In genomic region chr6:33771342-33772113, GRCh38 we compare ENCODE assay signal across 8 cellular contexts. TPM values are rescaled to one million over a fixed set of nuclear protein-coding genes. Genes with fewer than 3 reads are reported as not detected.
DNase-seq lines count a peak whose midpoint lies in the region; ATAC-seq and TF ChIP-seq lines count a peak whose summit lies in the region.

No MANE protein-coding gene starts in this region.

- H2AFZ ChIP-seq in IMR-90 (replicated peaks; ENCODE audit: low read length, poor library complexity), result peak overlapping the region; percentile 83

- peak overlapping the region; percentile 96 for H2AK9ac ChIP-seq in IMR-90 (replicated peaks; ENCODE audit: low read depth, low read length, poor library complexity)

- peak overlapping the region; percentile 98 for H3K27ac ChIP-seq in IMR-90 (ENCODE audit: insufficient read depth, low read length)
- peak overlapping the region; percentile 18 for H3K27ac ChIP-seq in cardiac muscle cell
- H3K27ac ChIP-seq in tibial nerve, result peak overlapping the region; percentile 32 to 86 (median 72)

- H3K4ac ChIP-seq in IMR-90 (ENCODE audit: low read depth, low read length), result peak overlapping the region; percentile 100

- TF ChIP-seq POLR2A in IMR-90 (IDR thresholded peaks at IDR 0.05; ENCODE audit: low read depth, low read length) (no peak), tibial nerve (IDR thresholded peaks at IDR 0.05) (no peak)

- H3K36me3 ChIP-seq in IMR-90 (ENCODE audit: control insufficient read depth, insufficient read depth, low read length), result peaks cover 36% of the 10 kb centered on the region
- H3K36me3 ChIP-seq in cardiac muscle cell, result peaks cover 28% of the 10 kb centered on the region
- peaks cover 7 to 45% (median 18%) of the 10 kb centered on the region in 3 donors for H3K36me3 ChIP-seq in tibial nerve

- intact Hi-C loops in IMR-90 (cut with micrococcal nuclease), result loop anchor here (1.0 to 2.0 kb wide), 6 partner anchors 17 to 383 kb away; partner anchors contain the start of genes LEMD2 and UQCC2

- H4K20me1 ChIP-seq in IMR-90 (ENCODE audit: insufficient read depth, low read length), result 0 out of 2 replicates have a peak, but pooled peaks cover 4% of the 10 kb centered on the region

- TF ChIP-seq CTCF in IMR-90 (conservative IDR thresholded peaks at IDR 0.05; ENCODE audit: low read depth, low read length), result peak; percentile 98
- TF ChIP-seq CTCF in cardiac muscle cell (IDR thresholded peaks at IDR 0.05; ENCODE audit: low read depth, low read length), result peak; percentile 90
- TF ChIP-seq CTCF in tibial nerve (IDR thresholded peaks at IDR 0.05), result peak; percentile 92 to 99 (median 95)

- H2AK5ac ChIP-seq in IMR-90 (ENCODE audit: low read depth, low read length), result peak overlapping the region; percentile 99

- peak; percentile 90 for TF ChIP-seq RAD21 in IMR-90 (IDR thresholded peaks at IDR 0.05; ENCODE audit: low read length)

- H3K27me3 Mint-ChIP-seq in activated naive CD8-positive, alpha-beta T cell treated with anti-CD3 and anti-CD28 coated beads for 36 hours, result peaks cover 10% of the 10 kb centered on the region

- no TSS peak for BruUV-seq in IMR-90 (replicated peaks; lab: Mats Ljungman, UMichigan)

- H3K4me3 ChIP-seq in IMR-90 (ENCODE audit: insufficient read depth, low read depth, low read length), result no peak overlapping the region
- H3K4me3 ChIP-seq in cardiac muscle cell, result no peak overlapping the region
- H3K4me3 ChIP-seq in tibial nerve, result peak overlapping the region in 1 of 4 donors; percentile 16

- H3K79me1 ChIP-seq in IMR-90 (ENCODE audit: low read depth in 1 of 2, low read length in 2 of 2), result peaks cover 0 to 35% of the 10 kb centered on the region in 2 experiments; a peak in 2 of 4 replicates

- dilution Hi-C loops in IMR-90 (cut with HindIII; ENCODE audit: low sequenced_read_pairs, unreplicated experiment), result no loop called here

- H4K8ac ChIP-seq in IMR-90 (ENCODE audit: low read depth in 2 of 2, low read length in 2 of 2), result peak overlapping the region; percentile 93 to 99

- peak overlapping the region; percentile 94 for H3K56ac ChIP-seq in IMR-90 (ENCODE audit: extremely low read depth, insufficient read depth, low read length)

- H3K9me3 Mint-ChIP-seq in activated naive CD8-positive, alpha-beta T cell treated with anti-CD3 and anti-CD28 coated beads for 36 hours, result no peaks in the 10 kb centered on the region

- H4K5ac ChIP-seq in IMR-90 (ENCODE audit: low read depth, low read length), result peak overlapping the region; percentile 6; the same call in 1 of the 2 replicates

- H2BK15ac ChIP-seq in IMR-90 (ENCODE audit: low read depth, low read length), result peak overlapping the region; percentile 68; the same call in 2 of the 3 replicates

- in situ Hi-C loops in IMR-90 (cut with MboI; ENCODE audit: low sequenced_read_pairs), result loop anchor here (5.0 kb wide), 1 partner anchor 261 kb away; no protein-coding TSS in a partner anchor

- peaks cover 30% of the 10 kb centered on the region for H3K9me1 ChIP-seq in IMR-90 (ENCODE audit: insufficient read depth, low read length)

- peak in 1 of 2 donors; percentile 55 for TF ChIP-seq EP300 in tibial nerve (IDR thresholded peaks at IDR 0.05)

- no peak overlapping the region for H3K27ac Mint-ChIP-seq in activated naive CD8-positive, alpha-beta T cell treated with anti-CD3 and anti-CD28 coated beads for 36 hours

- DNase-seq in DMS79 (lab: John Stamatoyannopoulos, UW), result peak; percentile 78
- DNase-seq in IMR-90, result peak; percentile 96
- peak; percentile 73 for DNase-seq in SK-N-DZ (ENCODE audit: low spot score)
- DNase-seq in activated naive CD8-positive, alpha-beta T cell treated with anti-CD3 and anti-CD28 coated beads for 36 hours, result peak; percentile 73
- peak; percentile 92 to 99 for DNase-seq in cardiac muscle cell (ENCODE audit: low read depth in 1 of 2, low spot score in 1 of 2)
- peak; percentile 48 for DNase-seq in pons (ENCODE audit: low spot score)
- peak; percentile 60 to 61 for DNase-seq in tibial nerve (ENCODE audit: low spot score in 2 of 2)

- H3K23ac ChIP-seq in IMR-90 (ENCODE audit: low read depth, low read length), result peak overlapping the region; percentile 97

- POLR2A ChIA-PET in IMR-90 (lab: Charles Lee; ENCODE audit: unreplicated experiment), result interaction anchor here (0.8 kb wide), 2 partner anchors 16 to 106 kb away, joined by 3 read pairs; no protein-coding TSS in a partner anchor

- CTCF ChIA-PET in IMR-90 (lab: Yijun Ruan, JAX), result interaction anchor here (0.6 to 2.7 kb wide), 19 partner anchors 9 to 440 kb away, joined by 3 to 17 read pairs (median 3); partner anchors contain the start of genes IP6K3 and UQCC2

- H3K9me3 ChIP-seq in IMR-90 (ENCODE audit: control insufficient read depth, insufficient read depth, low read length), result no peaks in the 10 kb centered on the region
- no peaks in the 10 kb centered on the region for H3K9me3 ChIP-seq in cardiac muscle cell (ENCODE audit: low read depth)
- peaks cover 0 to 6% (median 0%) of the 10 kb centered on the region in 4 donors for H3K9me3 ChIP-seq in tibial nerve

- peak overlapping the region; percentile 98 for H4K91ac ChIP-seq in IMR-90 (ENCODE audit: insufficient read depth, low read depth, low read length)

- H2BK20ac ChIP-seq in IMR-90 (ENCODE audit: low read depth, low read length), result peak overlapping the region; percentile 69

- no peaks in the 10 kb centered on the region for H3K27me3 ChIP-seq in IMR-90 (ENCODE audit: control insufficient read depth, insufficient read depth, low read length)
- H3K27me3 ChIP-seq in cardiac muscle cell, result no peaks in the 10 kb centered on the region
- H3K27me3 ChIP-seq in tibial nerve, result no peaks in the 10 kb centered on the region

- ATAC-seq in IMR-90 (ENCODE audit: low read depth), result peak; percentile 81
- no peak for ATAC-seq in GM21515 (IDR thresholded peaks at IDR 0.05; ENCODE audit: unreplicated experiment)

- peak overlapping the region; percentile 37 for H3K4me2 ChIP-seq in IMR-90 (ENCODE audit: low read depth, low read length)

- H2BK120ac ChIP-seq in IMR-90 (ENCODE audit: low read depth, low read length), result peak overlapping the region; percentile 98

- peak overlapping the region; percentile 46 for H3K9ac ChIP-seq in IMR-90 (ENCODE audit: low read depth, low read length)

- H3K4me1 Mint-ChIP-seq in activated naive CD8-positive, alpha-beta T cell treated with anti-CD3 and anti-CD28 coated beads for 36 hours, result peaks cover 6% of the 10 kb centered on the region

- WGBS in IMR-90 (ENCODE audit: extremely low coverage in 2 of 2, insufficient read length in 1 of 2), 2 experiments, result 5% methylated on average over 32 of the region's 43 CpGs; no CpG with 5 or more reads in 1 of the 2 experiments
- WGBS in tibial nerve, 2 donors, result 14 to 21% methylated on average over 21 to 28 of the region's 43 CpGs

- peak overlapping the region; percentile 98 for H2BK5ac ChIP-seq in IMR-90 (ENCODE audit: low read depth, low read length, poor library complexity, severe bottlenecking)

- peaks cover 4% of the 10 kb centered on the region for H3K36me3 Mint-ChIP-seq in activated naive CD8-positive, alpha-beta T cell treated with anti-CD3 and anti-CD28 coated beads for 36 hours

- H3K14ac ChIP-seq in IMR-90 (replicated peaks; ENCODE audit: low read depth, low read length), result peak overlapping the region; percentile 97

- no peak overlapping the region for H3K4me3 Mint-ChIP-seq in activated naive CD8-positive, alpha-beta T cell treated with anti-CD3 and anti-CD28 coated beads for 36 hours

- H3K4me1 ChIP-seq in IMR-90 (ENCODE audit: control insufficient read depth, insufficient read depth, low read length) (peaks cover 49% of the 10 kb centered on the region), cardiac muscle cell (ENCODE audit: low read depth) (no peaks in the 10 kb centered on the region), tibial nerve (peaks cover 0 to 54% (median 16%) of the 10 kb centered on the region in 4 donors)

- H3K18ac ChIP-seq in IMR-90 (ENCODE audit: low read depth, low read length), result peak overlapping the region; percentile 35; the same call in 1 of the 2 replicates

TF ChIP-seq in IMR-90, 13 proteins besides CTCF, POLR2A, EP300 and RAD21 (continues in another document):
- TF ChIP-seq NFE2L2 (IDR thresholded peaks at IDR 0.05; ENCODE audit: low read depth, low read length), result no peak

RNA-seq across cellular contexts. Expression of gene LEMD2, which starts 17.4 kb away (rescaled TPM):
- total RNA-seq in IMR-90 (2012; rRNA removed) (24.4 and 26.5 TPM in 2 replicates), cardiac muscle cell (67.3 and 78.2 TPM in 2 replicates), tibial nerve (10 to 100 TPM; 55.7 to 97.8 (median 70.1) TPM)
- polyA plus RNA-seq in IMR-90 (2012; rRNA removed) (37.8 and 43.6 TPM in 2 replicates), cardiac muscle cell (65.4 and 79.0 TPM in 2 replicates)
- polyA plus RNA-seq in IMR-90 (2012; cell fraction: cytosol; rRNA removed), result 30.9 and 55.6 TPM in 2 replicates
- 98.1 and 109 TPM in 2 replicates for polyA plus RNA-seq in IMR-90 (2012; cell fraction: nucleus; rRNA removed; ENCODE audit: low replicate concordance)
- polyA plus RNA-seq in SK-N-DZ (2014; cell fraction: cytosol; rRNA removed), result 48.5 and 52.3 TPM in 2 replicates
- 107 and 111 TPM in 2 replicates for polyA plus RNA-seq in SK-N-DZ (2014; cell fraction: nucleus; rRNA removed)
- total RNA-seq in activated naive CD8-positive, alpha-beta T cell treated with anti-CD3 and anti-CD28 coated beads for 36 hours, result 10 to 100 TPM; 33.1 to 38.8 TPM

RNA-seq across cellular contexts. Expression of gene IP6K3, which starts 24.8 kb away (rescaled TPM):
- total RNA-seq in IMR-90 (2012; rRNA removed), result 0.18 and 0.28 TPM in 2 replicates
- polyA plus RNA-seq in IMR-90 (2012; rRNA removed), result 0.51 and 0.52 TPM in 2 replicates
- 0.22 and 0.62 TPM in 2 replicates for polyA plus RNA-seq in IMR-90 (2012; cell fraction: cytosol; rRNA removed)
- polyA plus RNA-seq in IMR-90 (2012; cell fraction: nucleus; rRNA removed; ENCODE audit: low replicate concordance), result 0.39 and 0.49 TPM in 2 replicates
- not detected in 2 replicates for polyA plus RNA-seq in SK-N-DZ (2014; cell fraction: cytosol; rRNA removed)
- polyA plus RNA-seq in SK-N-DZ (2014; cell fraction: nucleus; rRNA removed), result not detected in 2 replicates
- not detected for total RNA-seq in activated naive CD8-positive, alpha-beta T cell treated with anti-CD3 and anti-CD28 coated beads for 36 hours
- total RNA-seq in cardiac muscle cell, result 3.9 and 5.0 TPM in 2 replicates
- polyA plus RNA-seq in cardiac muscle cell, result 2.9 TPM in 2 replicates
- 1 to 10 TPM in 3 of 4 donors, under 1 TPM in 1; 0.39 to 3.0 (median 1.7) TPM for total RNA-seq in tibial nerve

RNA-seq across cellular contexts. Expression of gene MLN, which starts 32.3 kb away (rescaled TPM):
- total RNA-seq in IMR-90 (2012; rRNA removed) (not detected in 2 replicates), cardiac muscle cell (not detected in 2 replicates), tibial nerve (not detected)
- polyA plus RNA-seq in IMR-90 (2012; rRNA removed) (not detected in 2 replicates), cardiac muscle cell (0.55 TPM in 1 of 2 replicates, not detected in the other)
- not detected in 2 replicates for polyA plus RNA-seq in IMR-90 (2012; cell fraction: cytosol; rRNA removed)
- not detected in 2 replicates for polyA plus RNA-seq in IMR-90 (2012; cell fraction: nucleus; rRNA removed; ENCODE audit: low replicate concordance)
- not detected in 2 replicates for polyA plus RNA-seq in SK-N-DZ (2014; cell fraction: cytosol; rRNA removed)
- polyA plus RNA-seq in SK-N-DZ (2014; cell fraction: nucleus; rRNA removed), result not detected in 2 replicates
- total RNA-seq in activated naive CD8-positive, alpha-beta T cell treated with anti-CD3 and anti-CD28 coated beads for 36 hours, result not detected

Comparison
In these comparisons a context has a peak if more than half of its experiments do, and no peak if none do; other contexts are left out.
1. H3K27ac ChIP-seq: peak in every context shown above with its lines; median percentile 98 in IMR-90; 72 in tibial nerve; 18 in cardiac muscle cell.